In genomic region chr3:48372377-48372770, GRCh38 we compare ENCODE assay signal across 22 cellular contexts. TPM values are rescaled to one million over a fixed set of nuclear protein-coding genes. Genes with fewer than 3 reads are reported as not detected.
DNase-seq lines count a peak whose midpoint lies in the region; ATAC-seq and TF ChIP-seq lines count a peak whose summit lies in the region.
"Had no signal": no experiment of that assay in that cellular context is flagged by ENCODE, and none has a peak within 500 bp of the region (broad histone marks: within the 10 kb centered on the region; RNA-seq: fewer than 3 reads in every experiment).

No MANE protein-coding gene starts in this region.

- H3K36me3 Mint-ChIP-seq in stimulated activated memory B cell treated with anti-CD40 and anti-IgM and Interleukin-4, amounts not matched to agents 10 μg/mL and 1 μg/mL and 100 μg/mL, for 72 hours = no peaks in the 10 kb centered on the region
- H3K36me3 Mint-ChIP-seq: CD14-positive monocyte had no signal

- H3K27ac ChIP-seq in HUES48 (ENCODE audit: low read depth, low read length) (peak overlapping the region; percentile 51), OCI-LY7 (ENCODE audit: low read depth, low read length, poor library complexity, severe bottlenecking) (no peak overlapping the region), smooth muscle cell (ENCODE audit: low read depth) (no peak overlapping the region), brain microvascular endothelial cell (no peak overlapping the region)
- H3K27ac ChIP-seq: HL-60, SJSA1 had no signal

- no peaks in the 10 kb centered on the region for H3K9me3 Mint-ChIP-seq in stimulated activated memory B cell treated with anti-CD40 and anti-IgM and Interleukin-4, amounts not matched to agents 10 μg/mL and 1 μg/mL and 100 μg/mL, for 72 hours
- H3K9me3 Mint-ChIP-seq: CD14-positive monocyte; T-helper 2 cell treated with Interferon-gamma antibody and Interleukin-4, amounts not matched to agents 5 μg/mL and 100 μg/mL, for 36 hours had no signal

- CTCF ChIA-PET in OCI-LY7 (lab: Charles Lee; ENCODE audit: unreplicated experiment) = interaction anchor here (0.6 kb wide), 1 partner anchor 135 kb away, joined by 3 read pairs; no protein-coding TSS in a partner anchor

- POLR2A ChIA-PET in OCI-LY7 (lab: Charles Lee) = no interaction called here

- peak; percentile 2 to 57 for DNase-seq in NCI-H524 (lab: John Stamatoyannopoulos, UW)
- DNase-seq in NCI-H524 treated with DMSO at 0.1 percent for 48 hours (lab: John Stamatoyannopoulos, UW) = no peak
- DNase-seq in OCI-LY7 (ENCODE audit: low spot score) = peak; percentile 79
- DNase-seq in smooth muscle cell (lab: John Stamatoyannopoulos, UW; ENCODE audit: unreplicated experiment) = no peak
- DNase-seq in brain microvascular endothelial cell = no peak
- DNase-seq: ACHN, AML-193, COR-L47, DMS153, HCEC 1CT, MV-4-11, NCI-H1436 treated with DMSO at 0.1 percent for 48 hours, NCI-H2081 treated with DMSO at 0.1 percent for 48 hours, PC-3, SW 1271 had no signal

- H3K9me3 ChIP-seq in HUES48 (ENCODE audit: control insufficient read depth, insufficient read depth, low read length) (no peaks in the 10 kb centered on the region), OCI-LY7 (ENCODE audit: low read length) (no peaks in the 10 kb centered on the region), smooth muscle cell (replicated peaks; ENCODE audit: low read depth) (no peaks in the 10 kb centered on the region)
- H3K9me3 ChIP-seq: SJSA1 had no signal

- intact Hi-C loops in OCI-LY7 (cut with micrococcal nuclease; ENCODE audit: unreplicated experiment) = no loop called here

- BruUV-seq in OCI-LY7 (replicated peaks; lab: Mats Ljungman, UMichigan) = no TSS peak

- H3K36me3 ChIP-seq in HUES48 (ENCODE audit: control insufficient read depth, insufficient read depth, low read length) = no peaks in the 10 kb centered on the region
- H3K36me3 ChIP-seq in OCI-LY7 (ENCODE audit: insufficient read depth, low read length) = no peaks in the 10 kb centered on the region
- no peaks in the 10 kb centered on the region for H3K36me3 ChIP-seq in smooth muscle cell (ENCODE audit: low read depth)
- no peaks in the 10 kb centered on the region for H3K36me3 ChIP-seq in brain microvascular endothelial cell (replicated peaks)
- H3K36me3 ChIP-seq: SJSA1 had no signal

- TF ChIP-seq CTCF in OCI-LY7 (conservative IDR thresholded peaks at IDR 0.05; ENCODE audit: low read length) = no peak
- no peak for TF ChIP-seq CTCF in smooth muscle cell (IDR thresholded peaks at IDR 0.05; ENCODE audit: borderline replicate concordance, insufficient read depth, poor library complexity, severe bottlenecking)
- no peak for TF ChIP-seq CTCF in brain microvascular endothelial cell (IDR thresholded peaks at IDR 0.05; ENCODE audit: low read depth, low read length, missing control alignments)

- H3K9ac ChIP-seq in HUES48 (ENCODE audit: low read depth, low read length) = no peak overlapping the region
- no peak overlapping the region for H3K9ac ChIP-seq in smooth muscle cell (ENCODE audit: low read depth)

- H3K27me3 Mint-ChIP-seq in stimulated activated memory B cell treated with anti-CD40 and anti-IgM and Interleukin-4, amounts not matched to agents 10 μg/mL and 1 μg/mL and 100 μg/mL, for 72 hours = no peaks in the 10 kb centered on the region

- H3K79me2 ChIP-seq in OCI-LY7 (ENCODE audit: insufficient read depth, low read depth, low read length) = no peaks in the 10 kb centered on the region
- no peaks in the 10 kb centered on the region for H3K79me2 ChIP-seq in smooth muscle cell (ENCODE audit: low read depth)

- no peaks in the 10 kb centered on the region for H3F3A ChIP-seq in smooth muscle cell (ENCODE audit: low read depth)

- H3K9me2 ChIP-seq in OCI-LY7 (ENCODE audit: insufficient read depth, low read length) = no peaks in the 10 kb centered on the region

- H3K4me2 ChIP-seq in OCI-LY7 (ENCODE audit: low read length) (peak overlapping the region; percentile 37), smooth muscle cell (no peak overlapping the region)

- H3K4me3 Mint-ChIP-seq in stimulated activated memory B cell treated with anti-CD40 and anti-IgM and Interleukin-4, amounts not matched to agents 10 μg/mL and 1 μg/mL and 100 μg/mL, for 72 hours = no peak overlapping the region
- H3K4me3 Mint-ChIP-seq: CD14-positive monocyte; T-helper 2 cell treated with Interferon-gamma antibody and Interleukin-4, amounts not matched to agents 5 μg/mL and 100 μg/mL, for 36 hours had no signal

- H3K4me3 ChIP-seq in HUES48 (ENCODE audit: low read depth, low read length) (no peak overlapping the region), OCI-LY7 (ENCODE audit: low read depth, low read length, poor library complexity, severe bottlenecking) (no peak overlapping the region), smooth muscle cell (no peak overlapping the region), brain microvascular endothelial cell (ENCODE audit: low read depth, low read length) (no peak overlapping the region)
- H3K4me3 ChIP-seq: K562, SJSA1 had no signal

- H4K20me1 ChIP-seq in OCI-LY7 (ENCODE audit: insufficient read depth, low read length) (no peaks in the 10 kb centered on the region), smooth muscle cell (ENCODE audit: low read depth) (no peaks in the 10 kb centered on the region)

- H3K4me1 ChIP-seq in HUES48 (ENCODE audit: control insufficient read depth, insufficient read depth, low read length) (peaks cover 19% of the 10 kb centered on the region), OCI-LY7 (ENCODE audit: insufficient read depth, low read length, poor library complexity, severe bottlenecking) (peaks cover 31% of the 10 kb centered on the region), smooth muscle cell (ENCODE audit: low read depth) (peaks cover 8% of the 10 kb centered on the region)
- H3K4me1 ChIP-seq: SJSA1 had no signal

- H3K4me1 Mint-ChIP-seq in stimulated activated memory B cell treated with anti-CD40 and anti-IgM and Interleukin-4, amounts not matched to agents 10 μg/mL and 1 μg/mL and 100 μg/mL, for 72 hours = no peaks in the 10 kb centered on the region

- H2AFZ ChIP-seq in OCI-LY7 (ENCODE audit: low read length) (no peak overlapping the region; the same call in 1 of the 2 replicates), smooth muscle cell (ENCODE audit: low read depth) (no peak overlapping the region)

- in situ Hi-C loops in brain microvascular endothelial cell (cut with HindIII; ENCODE audit: low pct_ligation_motif_present, low sequenced_read_pairs) = no loop called here

- 88% methylated on average over 7 of the region's 7 CpGs for WGBS in smooth muscle cell (ENCODE audit: low lambda C conversion rate)

- H3K27me3 ChIP-seq in HUES48 (ENCODE audit: control insufficient read depth, insufficient read depth, low read length) (no peaks in the 10 kb centered on the region), smooth muscle cell (ENCODE audit: low read depth) (no peaks in the 10 kb centered on the region), brain microvascular endothelial cell (replicated peaks) (no peaks in the 10 kb centered on the region)
- H3K27me3 ChIP-seq: SJSA1 had no signal

- peak; percentile 52 for ATAC-seq in stimulated activated memory B cell treated with anti-CD40 and anti-IgM and Interleukin-4, amounts not matched to agents 10 μg/mL and 1 μg/mL and 100 μg/mL, for 72 hours
- ATAC-seq: K562, PC-3 had no signal

- H3K27ac Mint-ChIP-seq in stimulated activated memory B cell treated with anti-CD40 and anti-IgM and Interleukin-4, amounts not matched to agents 10 μg/mL and 1 μg/mL and 100 μg/mL, for 72 hours = no peak overlapping the region
- H3K27ac Mint-ChIP-seq: CD14-positive monocyte; T-helper 2 cell treated with Interferon-gamma antibody and Interleukin-4, amounts not matched to agents 5 μg/mL and 100 μg/mL, for 36 hours had no signal

RNA-seq across cellular contexts. Expression of gene FBXW12, which starts 0.4 kb away (rescaled TPM):
- 0.28 and 0.50 TPM in 2 replicates for total RNA-seq in OCI-LY7 (2014; rRNA removed; shearing (Covaris generic))
- total RNA-seq in OCI-LY7 (2022) = 0.37 and 0.44 TPM in 2 replicates
- not detected in 2 replicates for total RNA-seq in smooth muscle cell
- polyA plus RNA-seq in smooth muscle cell = 0.07 TPM in 1 of 2 replicates, not detected in the other
- total RNA-seq: K562, PC-3, SJSA1 had no signal
- polyA plus RNA-seq: CD14-positive monocyte had no signal

RNA-seq across cellular contexts. Expression of gene SPINK8, which starts 38.9 kb away (rescaled TPM):
- total RNA-seq in OCI-LY7 (2014; rRNA removed; shearing (Covaris generic)) = not detected in 2 replicates
- total RNA-seq in OCI-LY7 (2022) = not detected in 2 replicates
- total RNA-seq in smooth muscle cell = not detected in 2 replicates
- polyA plus RNA-seq in smooth muscle cell = not detected in 2 replicates
- total RNA-seq: K562, PC-3, SJSA1 had no signal
- polyA plus RNA-seq: CD14-positive monocyte, K562 had no signal

RNA-seq across cellular contexts. Expression of gene PLXNB1, which starts 57.5 kb away (rescaled TPM):
- 4.4 and 14.9 TPM in 2 replicates for total RNA-seq in OCI-LY7 (2014; rRNA removed; shearing (Covaris generic))
- total RNA-seq in OCI-LY7 (2022) (6.4 and 7.7 TPM in 2 replicates), smooth muscle cell (24.7 and 26.9 TPM in 2 replicates)
- 15.5 and 27.5 TPM in 2 replicates for polyA plus RNA-seq in smooth muscle cell

Comparison
In these comparisons a context has a peak if more than half of its experiments do, and no peak if none do; other contexts are left out.
1. DNase-seq: peak in NCI-H524 (2 of 2) and OCI-LY7 (single experiment); none in NCI-H524 treated with DMSO at 0.1 percent for 48 hours (single experiment), smooth muscle cell (single experiment) and brain microvascular endothelial cell (single experiment).